8 cellular contexts compared by ENCODE assay signal in genomic region chr10:89163265-89163995, GRCh38. TPM values are rescaled to one million over a fixed set of nuclear protein-coding genes. Genes with fewer than 3 reads are reported as not detected.
DNase-seq lines count a peak whose midpoint lies in the region; ATAC-seq lines count a peak whose summit lies in the region.

No MANE protein-coding gene starts in this region.

- H3K27ac ChIP-seq in SK-N-MC, result peak overlapping the region; percentile 25; the same call in 1 of the 2 replicates
- H3K27ac ChIP-seq in temporal lobe (ENCODE audit: low read depth, low read length), result peak overlapping the region; percentile 31

- no peaks in the 10 kb centered on the region for H3K36me3 Mint-ChIP-seq in naive B cell

- H3K4me1 Mint-ChIP-seq in naive B cell, result peaks cover 13 to 21% (median 15%) of the 10 kb centered on the region in 3 donors

- ATAC-seq in GM18508 (IDR thresholded peaks at IDR 0.05; ENCODE audit: insufficient read depth, unreplicated experiment) (peak; percentile 96), HG02852 (IDR thresholded peaks at IDR 0.05; ENCODE audit: unreplicated experiment) (peak; percentile 96), naive B cell (ENCODE audit: low read depth in 2 of 2) (peak; percentile 81 to 86)

- H3K9me3 ChIP-seq in SK-N-MC (ENCODE audit: low read depth, low read length), result no peaks in the 10 kb centered on the region

- H3K36me3 ChIP-seq in SK-N-MC (ENCODE audit: insufficient read depth, low read length), result no peaks in the 10 kb centered on the region

- DNase-seq in SK-N-MC (ENCODE audit: low read depth, low spot score) (no peak), anterior cingulate cortex (lab: John Stamatoyannopoulos, UW) (peak in 47 of 58 donors; percentile 1 to 79 (median 19)), naive B cell (peak; percentile 26), middle frontal gyrus (ENCODE audit: extremely low spot score, low spot score) (no peak), NCI-H2196 (lab: John Stamatoyannopoulos, UW; ENCODE audit: unreplicated experiment) (no peak)

- H3K4me3 ChIP-seq in SK-N-MC, result peak overlapping the region; percentile 60

- H3K4me3 Mint-ChIP-seq in naive B cell, result peak overlapping the region; percentile 65 to 85 (median 77)

- peaks cover 0 to 7% (median 0%) of the 10 kb centered on the region in 3 donors for H3K27me3 Mint-ChIP-seq in naive B cell

- no peaks in the 10 kb centered on the region for H3K9me3 Mint-ChIP-seq in naive B cell

- no peak overlapping the region for H3K9ac ChIP-seq in SK-N-MC (ENCODE audit: insufficient read length)

- H3K27ac Mint-ChIP-seq in naive B cell, result peak overlapping the region in 4 of 6 donors; percentile 3 to 50 (median 4)

RNA-seq across cellular contexts. Expression of gene CH25H, which starts 43.7 kb away (rescaled TPM):
- polyA plus RNA-seq in naive B cell (ENCODE audit: low read depth in 6 of 6), result 1 to 10 TPM in 1 of 6 donors, under 1 TPM in 3, not detected in 2; 0.24 to 1.1 (median 0.95) TPM
- 0.25 TPM for total RNA-seq in temporal lobe

Comparison
In these comparisons a context has a peak if more than half of its experiments do, and no peak if none do; other contexts are left out.
1. DNase-seq: peak in anterior cingulate cortex (47 of 58) and naive B cell (single experiment); none in SK-N-MC (single experiment), middle frontal gyrus (single experiment) and NCI-H2196 (single experiment).
2. Peak in every context shown above with its lines, with median percentiles within 50 percentile points of each other: ATAC-seq.